In genomic region chr14:51095854-51096823, GRCh38 we compare ENCODE assay signal across 8 cellular contexts. TPM values are rescaled to one million over a fixed set of nuclear protein-coding genes. Genes with fewer than 3 reads are reported as not detected.
DNase-seq lines count a peak whose midpoint lies in the region; ATAC-seq and TF ChIP-seq lines count a peak whose summit lies in the region.

No MANE protein-coding gene starts in this region.

- H3K36me3 Mint-ChIP-seq in activated T-helper 1 cell treated with anti-CD3 and anti-CD28 coated beads, Interleukin-12 subunit alpha, Interleukin-12 subunit beta, Interleukin-2, Interleukin-4 antibody, amounts not matched to agents 30 ng/mL and 10 ng/mL and 1 ng/mL, durations not matched to agents 14 hours and 24 hours and 36 hours (ENCODE audit: low read depth): peaks cover 1% of the 10 kb centered on the region
- H3K36me3 Mint-ChIP-seq in glutamatergic neuron (ENCODE audit: unreplicated experiment) (no peaks in the 10 kb centered on the region), osteocyte (ENCODE audit: unreplicated experiment) (peaks cover 2% of the 10 kb centered on the region)

- intact Hi-C loops in activated T-helper 1 cell treated with anti-CD3 and anti-CD28 coated beads, Interleukin-12 subunit alpha, Interleukin-12 subunit beta, Interleukin-2, Interleukin-4 antibody, amounts not matched to agents 30 ng/mL and 10 ng/mL and 1 ng/mL, durations not matched to agents 14 hours and 24 hours and 36 hours (cut with micrococcal nuclease): loop anchor here (1.0 to 10.0 kb wide), 5 partner anchors 141 to 1456 kb away; partner anchors contain the start of genes GPR137C, RTRAF, TMX1 and TXNDC16

- no peak overlapping the region for H3K27ac Mint-ChIP-seq in activated T-helper 1 cell treated with anti-CD3 and anti-CD28 coated beads, Interleukin-12 subunit alpha, Interleukin-12 subunit beta, Interleukin-2, Interleukin-4 antibody, amounts not matched to agents 30 ng/mL and 10 ng/mL and 1 ng/mL, durations not matched to agents 14 hours and 24 hours and 36 hours
- H3K27ac Mint-ChIP-seq in glutamatergic neuron (ENCODE audit: unreplicated experiment) (peak overlapping the region; percentile 93), osteocyte (ENCODE audit: unreplicated experiment) (peak overlapping the region; percentile 90)

- ATAC-seq in GM18873 (IDR thresholded peaks at IDR 0.05; ENCODE audit: low FRiP score, unreplicated experiment) (no peak), HG02938 (IDR thresholded peaks at IDR 0.05; ENCODE audit: unreplicated experiment) (no peak), HG02798 (IDR thresholded peaks at IDR 0.05; ENCODE audit: poor library complexity, unreplicated experiment) (no peak)

- DNase-seq in Daoy (ENCODE audit: low read depth): peak; percentile 71
- DNase-seq in NCI-H1092 treated with DMSO at 0.1 percent for 48 hours (lab: John Stamatoyannopoulos, UW): peak; percentile 87
- DNase-seq in activated T-helper 1 cell treated with anti-CD3 and anti-CD28 coated beads, Interleukin-12 subunit alpha, Interleukin-12 subunit beta, Interleukin-2, Interleukin-4 antibody, amounts not matched to agents 30 ng/mL and 10 ng/mL and 1 ng/mL, durations not matched to agents 14 hours and 24 hours and 36 hours (ENCODE audit: low spot score): no peak
- peak; percentile 18 for DNase-seq in glutamatergic neuron
- no peak for DNase-seq in osteocyte (ENCODE audit: extremely low spot score, unreplicated experiment)

- peaks cover 11% of the 10 kb centered on the region for H3K4me1 Mint-ChIP-seq in activated T-helper 1 cell treated with anti-CD3 and anti-CD28 coated beads, Interleukin-12 subunit alpha, Interleukin-12 subunit beta, Interleukin-2, Interleukin-4 antibody, amounts not matched to agents 30 ng/mL and 10 ng/mL and 1 ng/mL, durations not matched to agents 14 hours and 24 hours and 36 hours (ENCODE audit: low read depth)
- H3K4me1 Mint-ChIP-seq in glutamatergic neuron (ENCODE audit: low read depth, unreplicated experiment) (peaks cover 15% of the 10 kb centered on the region), osteocyte (ENCODE audit: unreplicated experiment) (peaks cover 32% of the 10 kb centered on the region)

- peaks cover 57% of the 10 kb centered on the region for H3K27me3 Mint-ChIP-seq in activated T-helper 1 cell treated with anti-CD3 and anti-CD28 coated beads, Interleukin-12 subunit alpha, Interleukin-12 subunit beta, Interleukin-2, Interleukin-4 antibody, amounts not matched to agents 30 ng/mL and 10 ng/mL and 1 ng/mL, durations not matched to agents 14 hours and 24 hours and 36 hours (ENCODE audit: insufficient read depth)
- H3K27me3 Mint-ChIP-seq in glutamatergic neuron (ENCODE audit: unreplicated experiment): peaks cover 14% of the 10 kb centered on the region
- H3K27me3 Mint-ChIP-seq in osteocyte (ENCODE audit: unreplicated experiment): peaks cover 30% of the 10 kb centered on the region

- H3K9me3 Mint-ChIP-seq in activated T-helper 1 cell treated with anti-CD3 and anti-CD28 coated beads, Interleukin-12 subunit alpha, Interleukin-12 subunit beta, Interleukin-2, Interleukin-4 antibody, amounts not matched to agents 30 ng/mL and 10 ng/mL and 1 ng/mL, durations not matched to agents 14 hours and 24 hours and 36 hours: no peaks in the 10 kb centered on the region
- peaks cover 3% of the 10 kb centered on the region for H3K9me3 Mint-ChIP-seq in glutamatergic neuron (ENCODE audit: unreplicated experiment)
- no peaks in the 10 kb centered on the region for H3K9me3 Mint-ChIP-seq in osteocyte (ENCODE audit: unreplicated experiment)

- no peak for TF ChIP-seq CTCF in glutamatergic neuron (IDR thresholded peaks at IDR 0.05; ENCODE audit: partially characterized antibody, unreplicated experiment)
- no peak for TF ChIP-seq CTCF in osteocyte (IDR thresholded peaks at IDR 0.05)

- H3K4me3 Mint-ChIP-seq in activated T-helper 1 cell treated with anti-CD3 and anti-CD28 coated beads, Interleukin-12 subunit alpha, Interleukin-12 subunit beta, Interleukin-2, Interleukin-4 antibody, amounts not matched to agents 30 ng/mL and 10 ng/mL and 1 ng/mL, durations not matched to agents 14 hours and 24 hours and 36 hours: peak overlapping the region; percentile 88
- peak overlapping the region; percentile 90 for H3K4me3 Mint-ChIP-seq in glutamatergic neuron (ENCODE audit: unreplicated experiment)
- peak overlapping the region; percentile 87 for H3K4me3 Mint-ChIP-seq in osteocyte (ENCODE audit: unreplicated experiment)

RNA-seq across cellular contexts. Expression of gene TRIM9, which starts 1.2 kb away (rescaled TPM):
- total RNA-seq in Daoy (2014; rRNA removed; shearing (Covaris generic)): 2.8 and 3.1 TPM in 2 replicates
- 0.31 TPM in 1 of 2 replicates, not detected in the other for total RNA-seq in activated T-helper 1 cell treated with anti-CD3 and anti-CD28 coated beads, Interleukin-12 subunit alpha, Interleukin-12 subunit beta, Interleukin-2, Interleukin-4 antibody, amounts not matched to agents 30 ng/mL and 10 ng/mL and 1 ng/mL, durations not matched to agents 14 hours and 24 hours and 36 hours
- total RNA-seq in glutamatergic neuron (ENCODE audit: unreplicated experiment) (11.9 TPM), osteocyte (4.4 and 4.8 TPM in 2 replicates)

Comparison
In these comparisons a context has a peak if more than half of its experiments do, and no peak if none do; other contexts are left out.
1. DNase-seq: peak in Daoy (single experiment), NCI-H1092 treated with DMSO at 0.1 percent for 48 hours (single experiment) and glutamatergic neuron (single experiment); none in activated T-helper 1 cell treated with anti-CD3 and anti-CD28 coated beads, Interleukin-12 subunit alpha, Interleukin-12 subunit beta, Interleukin-2, Interleukin-4 antibody, amounts not matched to agents 30 ng/mL and 10 ng/mL and 1 ng/mL, durations not matched to agents 14 hours and 24 hours and 36 hours (single experiment) and osteocyte (single experiment).
2. Peak in every context shown above with its lines, with median percentiles within 50 percentile points of each other: H3K4me3 Mint-ChIP-seq.